2 cellular contexts compared by ENCODE assay signal in the genomic region with DNA sequence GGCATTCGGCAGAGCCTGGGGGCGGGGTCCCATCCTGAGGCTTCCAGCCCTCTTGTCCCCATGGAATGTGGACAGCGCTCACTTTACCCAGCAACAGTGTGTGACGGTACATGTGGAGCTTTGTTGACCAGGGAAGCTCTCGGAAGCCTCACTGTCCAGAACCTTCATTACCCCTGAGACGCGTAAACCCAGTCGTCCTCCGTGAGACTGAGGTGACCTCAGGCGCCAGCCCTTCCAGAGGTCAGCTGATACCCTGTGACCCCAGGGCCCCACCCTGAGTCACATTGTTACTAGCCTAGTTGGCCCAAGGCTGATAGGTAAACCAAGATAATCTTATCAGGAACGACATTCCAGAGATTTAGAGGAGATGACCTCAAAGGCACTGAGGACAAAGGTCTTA.
TF ChIP-seq lines count a peak whose summit lies in the region.

No MANE protein-coding gene starts in this region.

TF ChIP-seq in A549, 52 proteins besides CTCF, POLR2A, EP300 and RAD21:
- TF ChIP-seq KDM1A (IDR thresholded peaks at IDR 0.05; ENCODE audit: low read depth) (no peak), HOXB5 (CRISPR knock-in tag; IDR thresholded peaks at IDR 0.05) (no peak), HOXB13 (CRISPR knock-in tag; IDR thresholded peaks at IDR 0.05; ENCODE audit: low read depth) (no peak), JUNB (IDR thresholded peaks at IDR 0.05) (no peak), MAFK (IDR thresholded peaks at IDR 0.05; ENCODE audit: partially characterized antibody) (no peak), HOXA7 (CRISPR knock-in tag; IDR thresholded peaks at IDR 0.05) (no peak), CHD4 (IDR thresholded peaks at IDR 0.05; ENCODE audit: borderline replicate concordance) (no peak), EHF (CRISPR knock-in tag; IDR thresholded peaks at IDR 0.05) (no peak)
- TF ChIP-seq, protein P1, sequence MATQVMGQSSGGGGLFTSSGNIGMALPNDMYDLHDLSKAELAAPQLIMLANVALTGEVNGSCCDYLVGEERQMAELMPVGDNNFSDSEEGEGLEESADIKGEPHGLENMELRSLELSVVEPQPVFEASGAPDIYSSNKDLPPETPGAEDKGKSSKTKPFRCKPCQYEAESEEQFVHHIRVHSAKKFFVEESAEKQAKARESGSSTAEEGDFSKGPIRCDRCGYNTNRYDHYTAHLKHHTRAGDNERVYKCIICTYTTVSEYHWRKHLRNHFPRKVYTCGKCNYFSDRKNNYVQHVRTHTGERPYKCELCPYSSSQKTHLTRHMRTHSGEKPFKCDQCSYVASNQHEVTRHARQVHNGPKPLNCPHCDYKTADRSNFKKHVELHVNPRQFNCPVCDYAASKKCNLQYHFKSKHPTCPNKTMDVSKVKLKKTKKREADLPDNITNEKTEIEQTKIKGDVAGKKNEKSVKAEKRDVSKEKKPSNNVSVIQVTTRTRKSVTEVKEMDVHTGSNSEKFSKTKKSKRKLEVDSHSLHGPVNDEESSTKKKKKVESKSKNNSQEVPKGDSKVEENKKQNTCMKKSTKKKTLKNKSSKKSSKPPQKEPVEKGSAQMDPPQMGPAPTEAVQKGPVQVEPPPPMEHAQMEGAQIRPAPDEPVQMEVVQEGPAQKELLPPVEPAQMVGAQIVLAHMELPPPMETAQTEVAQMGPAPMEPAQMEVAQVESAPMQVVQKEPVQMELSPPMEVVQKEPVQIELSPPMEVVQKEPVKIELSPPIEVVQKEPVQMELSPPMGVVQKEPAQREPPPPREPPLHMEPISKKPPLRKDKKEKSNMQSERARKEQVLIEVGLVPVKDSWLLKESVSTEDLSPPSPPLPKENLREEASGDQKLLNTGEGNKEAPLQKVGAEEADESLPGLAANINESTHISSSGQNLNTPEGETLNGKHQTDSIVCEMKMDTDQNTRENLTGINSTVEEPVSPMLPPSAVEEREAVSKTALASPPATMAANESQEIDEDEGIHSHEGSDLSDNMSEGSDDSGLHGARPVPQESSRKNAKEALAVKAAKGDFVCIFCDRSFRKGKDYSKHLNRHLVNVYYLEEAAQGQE (IDR thresholded peaks at IDR 0.05), result no peak
- TF ChIP-seq, protein P2, sequence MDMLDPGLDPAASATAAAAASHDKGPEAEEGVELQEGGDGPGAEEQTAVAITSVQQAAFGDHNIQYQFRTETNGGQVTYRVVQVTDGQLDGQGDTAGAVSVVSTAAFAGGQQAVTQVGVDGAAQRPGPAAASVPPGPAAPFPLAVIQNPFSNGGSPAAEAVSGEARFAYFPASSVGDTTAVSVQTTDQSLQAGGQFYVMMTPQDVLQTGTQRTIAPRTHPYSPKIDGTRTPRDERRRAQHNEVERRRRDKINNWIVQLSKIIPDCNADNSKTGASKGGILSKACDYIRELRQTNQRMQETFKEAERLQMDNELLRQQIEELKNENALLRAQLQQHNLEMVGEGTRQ (IDR thresholded peaks at IDR 0.05), result no peak
- TF ChIP-seq, protein P3, sequence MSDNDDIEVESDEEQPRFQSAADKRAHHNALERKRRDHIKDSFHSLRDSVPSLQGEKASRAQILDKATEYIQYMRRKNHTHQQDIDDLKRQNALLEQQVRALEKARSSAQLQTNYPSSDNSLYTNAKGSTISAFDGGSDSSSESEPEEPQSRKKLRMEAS (IDR thresholded peaks at IDR 0.05), result no peak

TF ChIP-seq in IMR-90, 13 proteins besides CTCF, POLR2A, EP300 and RAD21:
- no peak for TF ChIP-seq NFE2L2 (IDR thresholded peaks at IDR 0.05; ENCODE audit: low read depth, low read length)
- TF ChIP-seq, protein P4, sequence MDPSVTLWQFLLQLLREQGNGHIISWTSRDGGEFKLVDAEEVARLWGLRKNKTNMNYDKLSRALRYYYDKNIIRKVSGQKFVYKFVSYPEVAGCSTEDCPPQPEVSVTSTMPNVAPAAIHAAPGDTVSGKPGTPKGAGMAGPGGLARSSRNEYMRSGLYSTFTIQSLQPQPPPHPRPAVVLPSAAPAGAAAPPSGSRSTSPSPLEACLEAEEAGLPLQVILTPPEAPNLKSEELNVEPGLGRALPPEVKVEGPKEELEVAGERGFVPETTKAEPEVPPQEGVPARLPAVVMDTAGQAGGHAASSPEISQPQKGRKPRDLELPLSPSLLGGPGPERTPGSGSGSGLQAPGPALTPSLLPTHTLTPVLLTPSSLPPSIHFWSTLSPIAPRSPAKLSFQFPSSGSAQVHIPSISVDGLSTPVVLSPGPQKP (IDR thresholded peaks at IDR 0.05; ENCODE audit: borderline replicate concordance, low read depth, low read length), result no peak
- no peak for TF ChIP-seq BHLHE40 (IDR thresholded peaks at IDR 0.05; ENCODE audit: low read depth, low read length)
- no peak for TF ChIP-seq MAFK (IDR thresholded peaks at IDR 0.05; ENCODE audit: low read depth, low read length)
- no peak for TF ChIP-seq RFX5 (IDR thresholded peaks at IDR 0.05; ENCODE audit: low read depth, low read length)
- no peak for TF ChIP-seq CHD1 (IDR thresholded peaks at IDR 0.05; ENCODE audit: low read depth, low read length)
- TF ChIP-seq MAZ (IDR thresholded peaks at IDR 0.05; ENCODE audit: borderline replicate concordance, low read depth, low read length), result no peak
- no peak for TF ChIP-seq SMC3 (IDR thresholded peaks at IDR 0.05; ENCODE audit: low read depth, low read length)
- TF ChIP-seq MXI1 (IDR thresholded peaks at IDR 0.05; ENCODE audit: borderline replicate concordance, low read depth, low read length), result no peak
- TF ChIP-seq, protein P2 (IDR thresholded peaks at IDR 0.05; ENCODE audit: low read depth, low read length), result no peak
TF ChIP-seq in IMR-90: peak in this region for 0.
